Comparison of ENCODE assay signal across 16 cellular contexts in genomic region chr4:139625487-139625886, GRCh38.
"Had no signal": no experiment of that assay in that cellular context is flagged by ENCODE, and none has a peak within 500 bp of the region (broad histone marks: within the 10 kb centered on the region; RNA-seq: fewer than 3 reads in every experiment).

No MANE protein-coding gene starts in this region.

- H3K4me3 ChIP-seq: esophagus muscularis mucosa, gastrocnemius medialis, heart right ventricle, lower lobe of right lung had no signal

- H3K27ac ChIP-seq: epithelial cell of prostate, esophagus muscularis mucosa, gastrocnemius medialis, heart right ventricle, lower lobe of right lung, neutrophil had no signal

- H3K36me3 ChIP-seq: esophagus muscularis mucosa, gastrocnemius medialis, heart right ventricle, lower lobe of right lung, neutrophil had no signal

- H3K9me3 ChIP-seq: esophagus muscularis mucosa, gastrocnemius medialis, heart right ventricle, lower lobe of right lung, neutrophil had no signal

- H3K4me1 ChIP-seq: esophagus muscularis mucosa, heart right ventricle, lower lobe of right lung had no signal

- FAIRE-seq: islet of Langerhans, small intestine, urothelium cell line had no signal

- DNase-seq: effector memory CD8-positive, alpha-beta T cell; gastrocnemius medialis; hypothalamus; kidney glomerular epithelial cell; lower lobe of right lung; naive B cell; small intestine; stimulated activated CD4-positive, alpha-beta T cell treated with anti-CD3 and anti-CD28 coated beads, Interleukin-12 subunit alpha, Interleukin-12 subunit beta, amount 100 ng/mL, for 4 hours; stimulated activated naive CD4-positive, alpha-beta T cell had no signal

- ATAC-seq: effector memory CD8-positive, alpha-beta T cell; gastrocnemius medialis; heart right ventricle; left lobe of liver; lower lobe of right lung had no signal

- H3K27me3 ChIP-seq: esophagus muscularis mucosa, gastrocnemius medialis, neutrophil had no signal
